30 cellular contexts compared by ENCODE assay signal in genomic region chr1:67741121-67741520, GRCh38. TPM values are rescaled to one million over a fixed set of nuclear protein-coding genes. Genes with fewer than 3 reads are reported as not detected.
DNase-seq lines count a peak whose midpoint lies in the region; ATAC-seq, FAIRE-seq and TF ChIP-seq lines count a peak whose summit lies in the region.
"Had no signal": no experiment of that assay in that cellular context is flagged by ENCODE, and none has a peak within 500 bp of the region (broad histone marks: within the 10 kb centered on the region; RNA-seq: fewer than 3 reads in every experiment).

No MANE protein-coding gene starts in this region.

- H2AFZ ChIP-seq in osteoblast (ENCODE audit: low read length) (no peak overlapping the region), SK-N-SH (ENCODE audit: low read depth) (no peak overlapping the region)

- peaks cover 27% of the 10 kb centered on the region for H3K4me1 Mint-ChIP-seq in nephron progenitor cell

- H3K79me2 ChIP-seq in osteoblast (ENCODE audit: insufficient read depth, low read length) (peaks cover 93% of the 10 kb centered on the region), SK-N-SH (ENCODE audit: insufficient read depth) (peaks cover 86% of the 10 kb centered on the region)

- H4K20me1 ChIP-seq in osteoblast (ENCODE audit: insufficient read depth, low read length) (peaks cover 6% of the 10 kb centered on the region), SK-N-SH (ENCODE audit: insufficient read depth) (no peaks in the 10 kb centered on the region)

- intact Hi-C loops in ascending aorta (cut with DNase I) (no loop called here), kidney (cut with DNase I) (no loop called here)

- H3K9me3 ChIP-seq in ascending aorta (no peaks in the 10 kb centered on the region), kidney (ENCODE audit: control insufficient read depth in 1 of 2, low read length in 2 of 2) (no peaks in the 10 kb centered on the region), osteoblast (ENCODE audit: low read depth, low read length) (no peaks in the 10 kb centered on the region), SK-N-SH (no peaks in the 10 kb centered on the region)
- H3K9me3 ChIP-seq: thyroid gland had no signal

- H3K36me3 Mint-ChIP-seq in nephron progenitor cell (ENCODE audit: low read depth), result no peaks in the 10 kb centered on the region
- H3K36me3 Mint-ChIP-seq: activated naive CD8-positive, alpha-beta T cell treated with anti-CD3 and anti-CD28 coated beads for 36 hours; CD8-positive, alpha-beta memory T cell had no signal

- H3K4me2 ChIP-seq in osteoblast (ENCODE audit: insufficient read depth, low read length) (no peak overlapping the region), SK-N-SH (no peak overlapping the region)

- H3K9ac ChIP-seq in kidney (ENCODE audit: low read length in 2 of 2) (peak overlapping the region in 1 of 2 donors; percentile 10), SK-N-SH (no peak overlapping the region)

- CTCF ChIA-PET in SK-N-SH (lab: Yijun Ruan, JAX), result interaction anchor here (0.9 to 2.3 kb wide), 5 partner anchors 19 to 205 kb away, joined by 3 to 15 read pairs (median 4); no protein-coding TSS in a partner anchor

- no peak for TF ChIP-seq RAD21 in SK-N-SH (IDR thresholded peaks at IDR 0.05; ENCODE audit: low read length)

- H3K27me3 Mint-ChIP-seq in nephron progenitor cell (ENCODE audit: low read depth, poor library complexity), result no peaks in the 10 kb centered on the region

- no peak overlapping the region for H3K4me3 ChIP-seq in ascending aorta
- no peak overlapping the region for H3K4me3 ChIP-seq in kidney (ENCODE audit: low read length in 2 of 2)
- no peak overlapping the region for H3K4me3 ChIP-seq in osteoblast (ENCODE audit: insufficient read depth, low read length)
- H3K4me3 ChIP-seq in SK-N-SH (ENCODE audit: low read depth in 2 of 2, low read length in 1 of 2), result no peak overlapping the region
- H3K4me3 ChIP-seq: dorsolateral prefrontal cortex, lung, thyroid gland had no signal

- H3K27ac ChIP-seq in ascending aorta (peak overlapping the region; percentile 89 to 94), kidney (ENCODE audit: low read depth in 2 of 2, low read length in 2 of 2) (peak overlapping the region; percentile 40 to 60), osteoblast (ENCODE audit: low read depth, low read length) (peak overlapping the region; percentile 25), SK-N-SH (ENCODE audit: low read depth in 2 of 2, low read length in 1 of 2) (no peak overlapping the region)
- H3K27ac ChIP-seq: dorsolateral prefrontal cortex, thyroid gland, VCaP had no signal

- no peak for ATAC-seq in HG02938 (IDR thresholded peaks at IDR 0.05; ENCODE audit: unreplicated experiment)
- ATAC-seq: SK-N-SH treated with all-trans-retinoic acid at 6 μM for 48 hours had no signal

- no peaks in the 10 kb centered on the region for H3K27me3 ChIP-seq in ascending aorta
- no peaks in the 10 kb centered on the region for H3K27me3 ChIP-seq in osteoblast (ENCODE audit: insufficient read depth, low read length)
- H3K27me3 ChIP-seq in SK-N-SH (ENCODE audit: insufficient read depth), result no peaks in the 10 kb centered on the region
- H3K27me3 ChIP-seq: dorsolateral prefrontal cortex, thyroid gland had no signal

- peaks cover 26 to 91% of the 10 kb centered on the region in 2 donors for H3K4me1 ChIP-seq in ascending aorta
- H3K4me1 ChIP-seq in kidney (ENCODE audit: control insufficient read depth in 1 of 2, insufficient read depth in 1 of 2, low read depth in 1 of 2, low read length in 2 of 2), result peaks cover 19 to 23% of the 10 kb centered on the region in 2 donors
- H3K4me1 ChIP-seq in osteoblast (ENCODE audit: insufficient read depth, low read length), result peaks cover 12% of the 10 kb centered on the region
- peaks cover 7 to 23% of the 10 kb centered on the region in 2 experiments; a peak in 3 of 4 replicates for H3K4me1 ChIP-seq in SK-N-SH (ENCODE audit: control insufficient read depth in 1 of 2, insufficient read depth in 2 of 2, low read depth in 1 of 2, low read length in 1 of 2)

- WGBS in SK-N-SH (ENCODE audit: low lambda C conversion rate), result 94% methylated on average over 3 of the region's 3 CpGs

- H3K9me2 ChIP-seq in SK-N-SH, result no peaks in the 10 kb centered on the region

- no peak for TF ChIP-seq CTCF in ascending aorta (IDR thresholded peaks at IDR 0.05)
- no peak for TF ChIP-seq CTCF in kidney (IDR thresholded peaks at IDR 0.05; ENCODE audit: borderline replicate concordance, extremely low read depth, insufficient read depth)
- no peak for TF ChIP-seq CTCF in osteoblast (IDR thresholded peaks at IDR 0.05; ENCODE audit: extremely low read depth, low read depth, low read length)
- no peak for TF ChIP-seq CTCF in SK-N-SH (IDR thresholded peaks at IDR 0.05)
- TF ChIP-seq CTCF in nephron progenitor cell (IDR thresholded peaks at IDR 0.05), result no peak

- no peak for TF ChIP-seq EP300 in SK-N-SH (IDR thresholded peaks at IDR 0.05; ENCODE audit: borderline replicate concordance in 1 of 2, low read depth in 1 of 2, low read length in 1 of 2)

- H3K9me3 Mint-ChIP-seq in nephron progenitor cell, result no peaks in the 10 kb centered on the region
- H3K9me3 Mint-ChIP-seq: activated naive CD8-positive, alpha-beta T cell treated with anti-CD3 and anti-CD28 coated beads for 36 hours; CD8-positive, alpha-beta memory T cell; stimulated activated naive CD8-positive, alpha-beta T cell treated with anti-CD3 and anti-CD28 coated beads, Interleukin-15, Interleukin-2, amounts not matched to agents 100 ng/mL and 50 ng/mL, for 24 hours; T-helper 2 cell treated with Interferon-gamma antibody and Interleukin-4, amounts not matched to agents 5 μg/mL and 100 μg/mL, for 36 hours had no signal

- peak; percentile 87 for DNase-seq in DMS 273 (lab: John Stamatoyannopoulos, UW; ENCODE audit: unreplicated experiment)
- no peak for DNase-seq in ascending aorta (ENCODE audit: low spot score in 2 of 2)
- no peak for DNase-seq in kidney
- DNase-seq in osteoblast (ENCODE audit: insufficient read length, low spot score, missing footprints), result no peak
- no peak for DNase-seq in SK-N-SH
- DNase-seq in nephron progenitor cell, result no peak
- no peak for DNase-seq in hypothalamus (lab: John Stamatoyannopoulos, UW)
- DNase-seq: activated CD4-positive, alpha-beta T cell treated with anti-CD3 and anti-CD28 coated beads for 48 hours; activated effector memory CD4-positive, alpha-beta T cell treated with anti-CD3 and anti-CD28 coated beads, Interleukin-2, amount 50 U/mL, for 16 hours; activated naive CD8-positive, alpha-beta T cell treated with anti-CD3 and anti-CD28 coated beads for 36 hours; activated T-cell treated with anti-CD3 and anti-CD28 coated beads, Interleukin-2, amount 50 U/mL, for 1 hour; CD8-positive, alpha-beta memory T cell; central memory CD4-positive, alpha-beta T cell; dorsolateral prefrontal cortex; glutamatergic neuron; NCI-H1092; NCI-H1930; NCI-H2227 treated with DMSO at 0.1 percent for 48 hours; thyroid gland had no signal

- H3K36me3 ChIP-seq in ascending aorta (no peaks in the 10 kb centered on the region), kidney (ENCODE audit: control insufficient read depth in 1 of 2, insufficient read depth in 2 of 2, low read length in 2 of 2) (no peaks in the 10 kb centered on the region), osteoblast (ENCODE audit: insufficient read depth, low read length) (peaks cover 19% of the 10 kb centered on the region), SK-N-SH (replicated peaks in 1 of 2; ENCODE audit: control insufficient read depth in 1 of 2, insufficient read depth in 2 of 2, low read length in 1 of 2) (peaks cover 2 to 5% of the 10 kb centered on the region in 2 experiments)
- H3K36me3 ChIP-seq: thyroid gland had no signal

- POLR2A ChIA-PET in SK-N-SH (lab: Yijun Ruan, JAX), result interaction anchor here (0.6 kb wide), 1 partner anchor 207 kb away, joined by 4 read pairs; no protein-coding TSS in a partner anchor

- no peak for FAIRE-seq in kidney (lab: Jason Lieb, UNC)
- FAIRE-seq: A204.1, G401.6, H54, keratinocyte had no signal

- no peak overlapping the region for H3K27ac Mint-ChIP-seq in nephron progenitor cell
- H3K27ac Mint-ChIP-seq: activated naive CD8-positive, alpha-beta T cell treated with anti-CD3 and anti-CD28 coated beads for 36 hours; B cell; CD8-positive, alpha-beta memory T cell; stimulated activated naive CD8-positive, alpha-beta T cell treated with anti-CD3 and anti-CD28 coated beads, Interleukin-15, Interleukin-2, amounts not matched to agents 100 ng/mL and 50 ng/mL, for 24 hours; T-helper 2 cell treated with Interferon-gamma antibody and Interleukin-4, amounts not matched to agents 5 μg/mL and 100 μg/mL, for 36 hours had no signal

- H3F3A ChIP-seq in SK-N-SH (replicated peaks; ENCODE audit: insufficient read depth), result peaks cover 16% of the 10 kb centered on the region

- no peak overlapping the region for H3K4me3 Mint-ChIP-seq in nephron progenitor cell
- H3K4me3 Mint-ChIP-seq: activated naive CD8-positive, alpha-beta T cell treated with anti-CD3 and anti-CD28 coated beads for 36 hours; B cell; CD8-positive, alpha-beta memory T cell; stimulated activated naive CD8-positive, alpha-beta T cell treated with anti-CD3 and anti-CD28 coated beads, Interleukin-15, Interleukin-2, amounts not matched to agents 100 ng/mL and 50 ng/mL, for 24 hours; T-helper 2 cell treated with Interferon-gamma antibody and Interleukin-4, amounts not matched to agents 5 μg/mL and 100 μg/mL, for 36 hours had no signal

TF ChIP-seq in SK-N-SH, 30 proteins besides CTCF, POLR2A, EP300 and RAD21 (continues in another document):
- TF ChIP-seq MAX (IDR thresholded peaks at IDR 0.05; ENCODE audit: low read depth), result no peak
- no peak for TF ChIP-seq TCF12 (IDR thresholded peaks at IDR 0.05)
- no peak for TF ChIP-seq POLR2AphosphoS5 (IDR thresholded peaks at IDR 0.05; ENCODE audit: low read depth, low read length)
- TF ChIP-seq RFX5 (IDR thresholded peaks at IDR 0.05; ENCODE audit: low read length), result no peak
- TF ChIP-seq RCOR1 (IDR thresholded peaks at IDR 0.05; ENCODE audit: low read length), result no peak
- no peak for TF ChIP-seq FOSL2 (IDR thresholded peaks at IDR 0.05; ENCODE audit: borderline replicate concordance, low read depth)
- no peak for TF ChIP-seq USF1 (IDR thresholded peaks at IDR 0.05; ENCODE audit: borderline replicate concordance, low read depth)

RNA-seq across cellular contexts. Expression of gene GADD45A, which starts 56.1 kb away (rescaled TPM):
- total RNA-seq in ascending aorta (111 TPM), kidney (85.6 TPM), osteoblast (48.0 and 48.9 TPM in 2 replicates)
- polyA plus RNA-seq in kidney (ENCODE audit: insufficient read depth, low read depth, low replicate concordance) (218 TPM), SK-N-SH (2012; rRNA removed) (106 and 164 TPM in 2 replicates)
- polyA plus RNA-seq in SK-N-SH (2012; cell fraction: cytosol; rRNA removed), result 138 and 141 TPM in 2 replicates
- polyA plus RNA-seq in SK-N-SH (2012; cell fraction: nucleus; rRNA removed), result 334 and 376 TPM in 2 replicates

Comparison
In these comparisons a context has a peak if more than half of its experiments do, and no peak if none do; other contexts are left out.
1. H3K27ac ChIP-seq: peak in ascending aorta (2 of 2), kidney (2 of 2) and osteoblast (single experiment); none in SK-N-SH (0 of 2).